ENCODE assay signal across 11 cellular contexts in genomic region chr6:117167520-117168271, GRCh38.
A peak's percentile ranks its signal among the peaks of the same experiment; 100 is the strongest.
DNase-seq lines count a peak whose midpoint lies in the region; ATAC-seq and TF ChIP-seq lines count a peak whose summit lies in the region.
"Had no signal": no experiment of that assay in that cellular context is flagged by ENCODE, and none has a peak within 500 bp of the region (broad histone marks: within the 10 kb centered on the region; RNA-seq: fewer than 3 reads in every experiment).

No MANE protein-coding gene starts in this region.

- WGBS in trophoblast cell (ENCODE audit: extremely low coverage, insufficient coverage, insufficient read length), result no CpG with 5 or more reads among the region's 10 CpGs

- no peaks in the 10 kb centered on the region for H3K27me3 ChIP-seq in trophoblast cell (ENCODE audit: insufficient read depth, low read length)
- H3K27me3 ChIP-seq: thyroid gland had no signal

- H3K9me3 Mint-ChIP-seq in stimulated activated effector memory CD8-positive, alpha-beta T cell treated with anti-CD3 and anti-CD28 coated beads, Interleukin-12 subunit alpha, Interleukin-12 subunit beta, amount 100 ng/mL, for 72 hours, result no peaks in the 10 kb centered on the region
- H3K9me3 Mint-ChIP-seq: activated naive CD8-positive, alpha-beta T cell treated with anti-CD3 and anti-CD28 coated beads, Interleukin-2, amount 50 U/mL, for 24 hours had no signal

- no peak overlapping the region for H2BK120ac ChIP-seq in trophoblast cell (ENCODE audit: insufficient read depth, low read length, poor library complexity)

- peak; percentile 24 for TF ChIP-seq CTCF in GM12864 (IDR thresholded peaks at IDR 0.05; ENCODE audit: low read depth, low read length, missing control alignments)
- TF ChIP-seq CTCF in choroid plexus epithelial cell (conservative IDR thresholded peaks at IDR 0.05; ENCODE audit: low read depth, low read length), result no peak
- TF ChIP-seq CTCF in foreskin fibroblast (IDR thresholded peaks at IDR 0.05; ENCODE audit: low read depth, low read length), result no peak

- H3K18ac ChIP-seq in trophoblast cell (ENCODE audit: low read length), result no peak overlapping the region

- H4K91ac ChIP-seq in trophoblast cell (ENCODE audit: low read depth, low read length), result no peak overlapping the region

- H2BK12ac ChIP-seq in trophoblast cell (ENCODE audit: low read length), result no peak overlapping the region

- no peak overlapping the region for H3K4ac ChIP-seq in trophoblast cell (ENCODE audit: low read depth, low read length)

- no peak overlapping the region for H3K4me3 Mint-ChIP-seq in stimulated activated effector memory CD8-positive, alpha-beta T cell treated with anti-CD3 and anti-CD28 coated beads, Interleukin-12 subunit alpha, Interleukin-12 subunit beta, amount 100 ng/mL, for 72 hours
- H3K4me3 Mint-ChIP-seq: activated naive CD8-positive, alpha-beta T cell treated with anti-CD3 and anti-CD28 coated beads, Interleukin-2, amount 50 U/mL, for 24 hours had no signal

- H3K27ac ChIP-seq in trophoblast cell (ENCODE audit: low read depth, low read length), result no peak overlapping the region
- H3K27ac ChIP-seq: thyroid gland had no signal

- H3K4me2 ChIP-seq in trophoblast cell (ENCODE audit: low read length), result no peak overlapping the region

- no peaks in the 10 kb centered on the region for H3K79me1 ChIP-seq in trophoblast cell (ENCODE audit: low read length)

- no peak overlapping the region for H3K9ac ChIP-seq in trophoblast cell (ENCODE audit: low read length)

- DNase-seq in GM12864 (ENCODE audit: low read depth) (no peak), MV-4-11 (lab: John Stamatoyannopoulos, UW) (peak; percentile 88), choroid plexus epithelial cell (ENCODE audit: low read depth) (peak; percentile 22), trophoblast cell (peak; percentile 76 to 95), KG1 (lab: John Stamatoyannopoulos, UW) (no peak), foreskin fibroblast (no peak)
- DNase-seq in stimulated activated effector memory CD8-positive, alpha-beta T cell treated with anti-CD3 and anti-CD28 coated beads, Interleukin-12 subunit alpha, Interleukin-12 subunit beta, amount 100 ng/mL, for 72 hours (ENCODE audit: low spot score in 2 of 2), result no peak
- DNase-seq: activated CD4-positive, alpha-beta T cell treated with anti-CD3 and anti-CD28 coated beads, Interleukin-2, amount 50 U/mL, for 1 hour; activated naive CD8-positive, alpha-beta T cell treated with anti-CD3 and anti-CD28 coated beads, Interleukin-2, amount 50 U/mL, for 24 hours had no signal

- no peak overlapping the region for H2AK5ac ChIP-seq in trophoblast cell (ENCODE audit: low read length)

- H3K14ac ChIP-seq in trophoblast cell (ENCODE audit: low read length), result no peak overlapping the region

- peaks cover 7% of the 10 kb centered on the region in 2 experiments for H3K4me1 ChIP-seq in trophoblast cell (ENCODE audit: control insufficient read depth in 1 of 2, insufficient read depth in 2 of 2, low read length in 2 of 2)
- H3K4me1 ChIP-seq: thyroid gland had no signal

- no peaks in the 10 kb centered on the region for H3K9me3 ChIP-seq in trophoblast cell (ENCODE audit: insufficient read depth, low read depth, low read length)
- H3K9me3 ChIP-seq: thyroid gland had no signal

- no peaks in the 10 kb centered on the region for H3K79me2 ChIP-seq in trophoblast cell (ENCODE audit: control insufficient read depth, insufficient read depth, low read length, poor library complexity)

- no peaks in the 10 kb centered on the region for H3K36me3 Mint-ChIP-seq in stimulated activated effector memory CD8-positive, alpha-beta T cell treated with anti-CD3 and anti-CD28 coated beads, Interleukin-12 subunit alpha, Interleukin-12 subunit beta, amount 100 ng/mL, for 72 hours

- no peak overlapping the region for H2AFZ ChIP-seq in trophoblast cell (ENCODE audit: insufficient read depth, low read length, poor library complexity)

- H3K23ac ChIP-seq in trophoblast cell (ENCODE audit: low read length), result no peak overlapping the region

- no peak overlapping the region for H4K8ac ChIP-seq in trophoblast cell (ENCODE audit: low read depth, low read length)

- no peak overlapping the region for H3K27ac Mint-ChIP-seq in stimulated activated effector memory CD8-positive, alpha-beta T cell treated with anti-CD3 and anti-CD28 coated beads, Interleukin-12 subunit alpha, Interleukin-12 subunit beta, amount 100 ng/mL, for 72 hours
- H3K27ac Mint-ChIP-seq: activated naive CD8-positive, alpha-beta T cell treated with anti-CD3 and anti-CD28 coated beads, Interleukin-2, amount 50 U/mL, for 24 hours had no signal

- no peak for ATAC-seq in stimulated activated effector memory CD8-positive, alpha-beta T cell treated with anti-CD3 and anti-CD28 coated beads, Interleukin-12 subunit alpha, Interleukin-12 subunit beta, amount 100 ng/mL, for 72 hours
- ATAC-seq in HG03439 (IDR thresholded peaks at IDR 0.05; ENCODE audit: unreplicated experiment), result no peak
- ATAC-seq: activated naive CD8-positive, alpha-beta T cell treated with anti-CD3 and anti-CD28 coated beads, Interleukin-2, amount 50 U/mL, for 24 hours had no signal

- no peaks in the 10 kb centered on the region for H3K4me1 Mint-ChIP-seq in stimulated activated effector memory CD8-positive, alpha-beta T cell treated with anti-CD3 and anti-CD28 coated beads, Interleukin-12 subunit alpha, Interleukin-12 subunit beta, amount 100 ng/mL, for 72 hours
- H3K4me1 Mint-ChIP-seq: activated naive CD8-positive, alpha-beta T cell treated with anti-CD3 and anti-CD28 coated beads, Interleukin-2, amount 50 U/mL, for 24 hours had no signal

- H3K4me3 ChIP-seq in GM12864 (ENCODE audit: low read depth, low read length) (no peak overlapping the region), choroid plexus epithelial cell (ENCODE audit: low read depth, low read length) (no peak overlapping the region), trophoblast cell (ENCODE audit: low read depth, low read length) (no peak overlapping the region), foreskin fibroblast (ENCODE audit: low read depth in 1 of 2, low read length in 2 of 2) (no peak overlapping the region)
- H3K4me3 ChIP-seq: thyroid gland had no signal

- no peak overlapping the region for H2BK5ac ChIP-seq in trophoblast cell (ENCODE audit: low read depth, low read length, poor library complexity)

- H4K12ac ChIP-seq in trophoblast cell (ENCODE audit: low read depth, low read length), result no peak overlapping the region

- no peaks in the 10 kb centered on the region for H3K36me3 ChIP-seq in trophoblast cell (ENCODE audit: control insufficient read depth in 1 of 2, insufficient read depth in 2 of 2, low read length in 2 of 2)
- H3K36me3 ChIP-seq: thyroid gland had no signal

Comparison
In these comparisons a context has a peak if more than half of its experiments do, and no peak if none do; other contexts are left out.
1. DNase-seq: peak in MV-4-11 (single experiment), choroid plexus epithelial cell (single experiment) and trophoblast cell (2 of 2); none in GM12864 (single experiment), stimulated activated effector memory CD8-positive, alpha-beta T cell treated with anti-CD3 and anti-CD28 coated beads, Interleukin-12 subunit alpha, Interleukin-12 subunit beta, amount 100 ng/mL, for 72 hours (0 of 2), KG1 (single experiment) and foreskin fibroblast (0 of 2).